11 cellular contexts compared by ENCODE assay signal in the genomic region with DNA sequence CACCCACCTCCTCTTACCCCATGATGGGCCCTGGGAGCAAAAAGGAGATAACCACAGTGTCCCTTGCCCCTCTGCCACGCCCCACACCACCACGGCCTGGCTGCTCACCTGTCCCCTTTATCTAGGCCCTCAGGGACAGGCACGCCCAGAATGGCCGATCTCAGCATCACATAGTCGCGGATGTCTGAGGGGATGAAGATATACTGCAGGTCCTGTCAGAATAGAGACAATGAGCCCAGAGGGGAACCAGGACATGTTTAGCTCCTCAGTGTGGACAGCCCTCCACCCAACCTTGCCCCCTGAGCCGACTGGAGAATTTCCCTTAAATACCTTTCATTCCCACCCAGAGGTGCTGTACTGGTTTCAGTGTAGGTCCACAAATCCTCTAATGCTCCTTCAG. TPM values are rescaled to one million over a fixed set of nuclear protein-coding genes. Genes with fewer than 3 reads are reported as not detected.
"Had no signal": no experiment of that assay in that cellular context is flagged by ENCODE, and none has a peak within 500 bp of the region (broad histone marks: within the 10 kb centered on the region; RNA-seq: fewer than 3 reads in every experiment).

No MANE protein-coding gene starts in this region.

- FAIRE-seq: bronchial epithelial cell, frontal cortex, urothelium cell line had no signal

- H3K9me3 ChIP-seq: heart left ventricle had no signal

- H3K27ac ChIP-seq: epithelial cell of prostate, heart left ventricle had no signal

- DNase-seq: activated naive CD4-positive, alpha-beta T cell treated with Interleukin-2 at 50 U/mL for 16 hours; naive B cell; stimulated activated naive CD8-positive, alpha-beta T cell treated with anti-CD3 and anti-CD28 coated beads, Interleukin-15, amount 100 ng/mL, for 72 hours; SW 1271 had no signal

- H3K4me3 ChIP-seq: heart left ventricle had no signal

- ATAC-seq: stimulated activated naive CD8-positive, alpha-beta T cell treated with anti-CD3 and anti-CD28 coated beads, Interleukin-15, amount 100 ng/mL, for 72 hours had no signal

RNA-seq across cellular contexts. Expression of gene ST6GALNAC2, which starts 15.2 kb away (rescaled TPM):
- total RNA-seq: activated CD8-positive, alpha-beta memory T cell treated with anti-CD3 and anti-CD28 coated beads for 36 hours; frontal cortex had no signal

RNA-seq across cellular contexts. Expression of gene PRCD, which starts 30.6 kb away (rescaled TPM):
- total RNA-seq: bronchial epithelial cell had no signal
- polyA plus RNA-seq: aorta had no signal

RNA-seq across cellular contexts. Expression of gene CYGB, which starts 32.9 kb away (rescaled TPM):
- total RNA-seq: activated CD8-positive, alpha-beta memory T cell treated with anti-CD3 and anti-CD28 coated beads for 36 hours had no signal
